In the genomic region with DNA sequence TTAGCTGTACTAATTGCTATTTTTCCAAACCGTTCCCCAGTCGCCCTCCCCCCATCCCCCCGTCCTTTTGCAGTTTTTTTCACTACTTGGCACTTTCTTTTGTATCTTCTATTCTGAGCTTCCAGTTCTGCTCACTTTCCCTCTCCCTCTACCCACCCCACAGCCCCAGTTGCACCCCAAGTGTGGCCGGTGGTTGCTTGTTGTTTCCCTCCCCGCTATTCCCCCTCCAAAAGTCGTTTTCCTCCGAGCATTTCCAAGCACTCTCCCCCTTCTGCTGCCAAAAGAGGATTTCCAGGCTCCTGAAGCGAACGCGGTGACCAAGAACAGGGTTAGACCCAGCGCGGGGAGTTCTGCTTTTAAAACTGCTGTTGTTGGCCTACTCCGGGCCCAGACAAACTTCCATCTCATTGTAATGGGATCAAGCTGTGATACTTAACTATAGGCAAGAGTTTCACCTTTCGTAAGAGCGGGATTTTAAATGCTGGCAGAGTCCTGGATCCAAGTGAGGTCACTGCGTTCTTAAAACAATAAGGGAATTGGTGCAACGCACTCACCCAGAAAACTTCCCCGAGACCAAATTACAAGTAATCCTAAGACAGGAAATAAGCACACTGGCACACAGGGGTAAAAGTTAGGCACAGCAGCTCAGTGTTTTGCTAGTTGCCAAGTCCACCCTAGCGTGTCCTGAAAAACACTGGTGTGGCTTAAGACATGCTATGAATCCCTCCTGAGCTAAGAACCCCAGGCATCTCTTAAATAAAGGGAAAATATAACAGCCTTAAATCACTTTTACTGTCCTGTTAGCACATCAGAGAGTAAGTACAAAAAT, we compare ENCODE assay signal across 8 cellular contexts. TPM values are rescaled to one million over a fixed set of nuclear protein-coding genes. Genes with fewer than 3 reads are reported as not detected.
DNase-seq lines count a peak whose midpoint lies in the region; FAIRE-seq and TF ChIP-seq lines count a peak whose summit lies in the region.

No MANE protein-coding gene starts in this region.

- no CpG with 5 or more reads among the region's 19 CpGs for WGBS in mesendoderm (ENCODE audit: extremely low coverage, insufficient coverage, low lambda C conversion rate)

- FAIRE-seq in HTR-8/SVneo (lab: Jason Lieb, UNC) (no peak), GM12891 (lab: Jason Lieb, UNC) (no peak)

- no peak overlapping the region for H2AK5ac ChIP-seq in mesendoderm (ENCODE audit: low read length)

- H4K8ac ChIP-seq in mesendoderm (ENCODE audit: low read depth, low read length) = no peak overlapping the region

- no peak overlapping the region for H3K23ac ChIP-seq in mesendoderm (ENCODE audit: low read length)

- H2BK5ac ChIP-seq in mesendoderm (ENCODE audit: low read length) = no peak overlapping the region

- H3K27ac ChIP-seq in mesendoderm (ENCODE audit: low read depth, low read length) = no peak overlapping the region

- no peak overlapping the region for H2BK15ac ChIP-seq in mesendoderm (replicated peaks; ENCODE audit: low read depth)

- H3K36me3 ChIP-seq in mesendoderm (ENCODE audit: control insufficient read depth, insufficient read depth, low read length) = no peaks in the 10 kb centered on the region

- DNase-seq in AG08395 (ENCODE audit: low spot score) (peak; percentile 20), HFFc6 (peak; percentile 35), mesendoderm (peak; percentile 38), HTR-8/SVneo (ENCODE audit: insufficient read length, low spot score) (no peak), GM12891 (ENCODE audit: insufficient read length, low spot score) (no peak), foreskin melanocyte (no peak), NCI-H774 (lab: John Stamatoyannopoulos, UW) (no peak)

- H3K4me2 ChIP-seq in mesendoderm (ENCODE audit: low read length) = peak overlapping the region; percentile 80

- H3K9me3 Mint-ChIP-seq in HFFc6 (no peaks in the 10 kb centered on the region), brain (peaks cover 0 to 5% (median 4%) of the 10 kb centered on the region in 5 experiments)

- peak overlapping the region; percentile 90 for H3K27ac Mint-ChIP-seq in HFFc6
- peak overlapping the region; percentile 46 to 66 (median 50) for H3K27ac Mint-ChIP-seq in brain

- H3K9ac ChIP-seq in mesendoderm (ENCODE audit: low read length) = peak overlapping the region; percentile 33

- no peak for TF ChIP-seq POLR2A in GM12891 (IDR thresholded peaks at IDR 0.05; ENCODE audit: low read depth, low read length)

- no peak overlapping the region for H4K5ac ChIP-seq in mesendoderm (ENCODE audit: low read length)

- H3K4me3 ChIP-seq in mesendoderm (ENCODE audit: low read length) = no peak overlapping the region

- H3K79me2 ChIP-seq in mesendoderm (ENCODE audit: control insufficient read depth, insufficient read depth, low read length) = no peaks in the 10 kb centered on the region

- no peak overlapping the region for H3K4ac ChIP-seq in mesendoderm (ENCODE audit: low read depth, low read length)

- H3K56ac ChIP-seq in mesendoderm (ENCODE audit: low read length) = peak overlapping the region; percentile 49

- H3K27me3 Mint-ChIP-seq in HFFc6 (ENCODE audit: insufficient read depth) (peaks cover 14% of the 10 kb centered on the region), brain (peaks cover 67% of the 10 kb centered on the region)

- H3K4me1 ChIP-seq in mesendoderm (ENCODE audit: control insufficient read depth, low read depth, low read length) = peaks cover 4% of the 10 kb centered on the region

- peaks cover 55% of the 10 kb centered on the region for H3K4me1 Mint-ChIP-seq in HFFc6 (ENCODE audit: low read depth)
- peaks cover 27% of the 10 kb centered on the region for H3K4me1 Mint-ChIP-seq in brain

- H3K36me3 Mint-ChIP-seq in HFFc6 (ENCODE audit: low read depth) (no peaks in the 10 kb centered on the region), brain (no peaks in the 10 kb centered on the region)

- no peak for TF ChIP-seq CTCF in HFFc6 (IDR thresholded peaks at IDR 0.05)
- TF ChIP-seq CTCF in brain (conservative IDR thresholded peaks at IDR 0.05) = no peak

- H3K18ac ChIP-seq in mesendoderm (ENCODE audit: low read length) = no peak overlapping the region

- no peak overlapping the region for H2BK120ac ChIP-seq in mesendoderm (ENCODE audit: low read depth, low read length)

- no peaks in the 10 kb centered on the region for H3K79me1 ChIP-seq in mesendoderm (ENCODE audit: low read length)

- H3K4me3 Mint-ChIP-seq in HFFc6 (peak overlapping the region; percentile 90), brain (peak overlapping the region; percentile 85 to 94 (median 88))

- peaks cover 15% of the 10 kb centered on the region for H3K27me3 ChIP-seq in mesendoderm (ENCODE audit: insufficient read depth, low read length, poor library complexity)

TF ChIP-seq in GM12891, 5 proteins besides CTCF, POLR2A, EP300 and RAD21:
- TF ChIP-seq TAF1 (IDR thresholded peaks at IDR 0.05; ENCODE audit: low read depth, low read length) (no peak), PAX5 (IDR thresholded peaks at IDR 0.05; ENCODE audit: insufficient read depth, low read length, severe bottlenecking) (no peak), SPI1 (IDR thresholded peaks at IDR 0.05; ENCODE audit: low read depth, low read length) (no peak), POU2F2 (IDR thresholded peaks at IDR 0.05; ENCODE audit: low read depth, low read length) (no peak), POLR2AphosphoS5 (IDR thresholded peaks at IDR 0.05; ENCODE audit: low read depth, low read length) (no peak)

RNA-seq across cellular contexts. Expression of a gene that starts 1.5 kb away (rescaled TPM):
- 10 to 100 TPM; 52.6 to 76.4 (median 71.3) TPM for total RNA-seq in HFFc6 (2021; fragmentation: NEBNext Ultra II Directional; extraction: Animal tissue kit (Norgen Biotek cat#: 25700))
- polyA plus RNA-seq in brain (ENCODE audit: insufficient read depth, low read depth, low replicate concordance) = 7.6 TPM
- polyA plus RNA-seq in mesendoderm (2013, experiment 1 of 2) = 10.5 TPM
- polyA plus RNA-seq in mesendoderm (2013, experiment 2 of 2) = 10.2 TPM
- polyA plus RNA-seq in GM12891 (2012; ENCODE audit: low read depth, missing spikeins) = 293 TPM

RNA-seq across cellular contexts. Expression of a gene that starts 52.7 kb away (rescaled TPM):
- 100 to 1,000 TPM; 129 to 149 (median 134) TPM for total RNA-seq in HFFc6 (2021; fragmentation: NEBNext Ultra II Directional; extraction: Animal tissue kit (Norgen Biotek cat#: 25700))
- 47.2 TPM for polyA plus RNA-seq in brain (ENCODE audit: insufficient read depth, low read depth, low replicate concordance)
- 104 TPM for polyA plus RNA-seq in mesendoderm (2013, experiment 1 of 2)
- 101 TPM for polyA plus RNA-seq in mesendoderm (2013, experiment 2 of 2)
- 75.6 TPM for polyA plus RNA-seq in GM12891 (2012; ENCODE audit: low read depth, missing spikeins)

Comparison
In these comparisons a context has a peak if more than half of its experiments do, and no peak if none do; other contexts are left out.
1. DNase-seq: peak in AG08395 (single experiment), HFFc6 (single experiment) and mesendoderm (single experiment); none in HTR-8/SVneo (single experiment), GM12891 (single experiment), foreskin melanocyte (single experiment) and NCI-H774 (single experiment).